In genomic region chr6:124958759-124959354, GRCh38 we compare ENCODE assay signal across 15 cellular contexts.
A peak's percentile ranks its signal among the peaks of the same experiment; 100 is the strongest.
DNase-seq lines count a peak whose midpoint lies in the region; ATAC-seq and TF ChIP-seq lines count a peak whose summit lies in the region.
"Had no signal": no experiment of that assay in that cellular context is flagged by ENCODE, and none has a peak within 500 bp of the region (broad histone marks: within the 10 kb centered on the region; RNA-seq: fewer than 3 reads in every experiment).

No MANE protein-coding gene starts in this region.

- H3K4me1 Mint-ChIP-seq in nephron = peaks cover 30% of the 10 kb centered on the region

- DNase-seq in ELR (ENCODE audit: low read depth) (peak; percentile 87), MV-4-11 (lab: John Stamatoyannopoulos, UW) (peak; percentile 5), choroid plexus epithelial cell (ENCODE audit: low read depth) (peak; percentile 62), HuH-7.5 (ENCODE audit: low spot score) (no peak), HAP-1 (ENCODE audit: low spot score in 2 of 2) (no peak)
- DNase-seq: activated B cell treated with CpG ODN at 0.5 μM for 24 hours; activated naive CD4-positive, alpha-beta T cell treated with Interleukin-2 at 50 U/mL for 16 hours; effector CD8-positive, alpha-beta T cell; NCI-H2081 treated with DMSO at 0.1 percent for 48 hours; right lobe of liver had no signal

- H3K27ac Mint-ChIP-seq in nephron = no peak overlapping the region
- H3K27ac Mint-ChIP-seq: activated B cell treated with CpG ODN at 0.5 μM for 24 hours, neural progenitor cell had no signal

- H3K9me3 Mint-ChIP-seq in nephron = no peaks in the 10 kb centered on the region
- H3K9me3 Mint-ChIP-seq: activated B cell treated with CpG ODN at 0.5 μM for 24 hours had no signal

- no peaks in the 10 kb centered on the region for H3K9me3 ChIP-seq in HAP-1
- H3K9me3 ChIP-seq: right lobe of liver had no signal

- no peak for ATAC-seq in GM19351 (IDR thresholded peaks at IDR 0.05; ENCODE audit: unreplicated experiment)
- ATAC-seq: right lobe of liver had no signal

- TF ChIP-seq CTCF in choroid plexus epithelial cell (conservative IDR thresholded peaks at IDR 0.05; ENCODE audit: low read depth, low read length) = no peak
- no peak for TF ChIP-seq CTCF in nephron (IDR thresholded peaks at IDR 0.05; ENCODE audit: unreplicated experiment in 3 of 3)

- H3K27me3 Mint-ChIP-seq in nephron (ENCODE audit: low read depth) = no peaks in the 10 kb centered on the region

- no peaks in the 10 kb centered on the region; the same call in 1 of the 2 replicates for H3K27me3 ChIP-seq in HAP-1 (ENCODE audit: low read depth)
- H3K27me3 ChIP-seq: BLaER1, neural progenitor cell, right lobe of liver had no signal

- in situ Hi-C loops in HAP-1 (cut with MboI; ENCODE audit: low sequenced_read_pairs) = no loop called here

- no peaks in the 10 kb centered on the region for H3K36me3 Mint-ChIP-seq in nephron (ENCODE audit: low read depth)
- H3K36me3 Mint-ChIP-seq: neural progenitor cell had no signal

- H3K4me3 Mint-ChIP-seq in nephron = peak overlapping the region; percentile 17 to 40 (median 37)
- H3K4me3 Mint-ChIP-seq: activated B cell treated with CpG ODN at 0.5 μM for 24 hours, neural progenitor cell had no signal

- H3K4me1 ChIP-seq in HAP-1 = peaks cover 16% of the 10 kb centered on the region
- H3K4me1 ChIP-seq: BLaER1, right lobe of liver had no signal

- no peaks in the 10 kb centered on the region for H3K36me3 ChIP-seq in HAP-1 (replicated peaks)
- H3K36me3 ChIP-seq: BLaER1, neural progenitor cell, right lobe of liver had no signal

- H3K4me3 ChIP-seq in choroid plexus epithelial cell (ENCODE audit: low read depth, low read length) = no peak overlapping the region
- no peak overlapping the region for H3K4me3 ChIP-seq in HAP-1
- H3K4me3 ChIP-seq: BLaER1, lung, neural progenitor cell, right lobe of liver had no signal

Comparison
In these comparisons a context has a peak if more than half of its experiments do, and no peak if none do; other contexts are left out.
1. DNase-seq: peak in ELR (single experiment), MV-4-11 (single experiment) and choroid plexus epithelial cell (single experiment); none in HuH-7.5 (single experiment) and HAP-1 (0 of 2).